ENCODE assay signal across 22 cellular contexts in the genomic region with DNA sequence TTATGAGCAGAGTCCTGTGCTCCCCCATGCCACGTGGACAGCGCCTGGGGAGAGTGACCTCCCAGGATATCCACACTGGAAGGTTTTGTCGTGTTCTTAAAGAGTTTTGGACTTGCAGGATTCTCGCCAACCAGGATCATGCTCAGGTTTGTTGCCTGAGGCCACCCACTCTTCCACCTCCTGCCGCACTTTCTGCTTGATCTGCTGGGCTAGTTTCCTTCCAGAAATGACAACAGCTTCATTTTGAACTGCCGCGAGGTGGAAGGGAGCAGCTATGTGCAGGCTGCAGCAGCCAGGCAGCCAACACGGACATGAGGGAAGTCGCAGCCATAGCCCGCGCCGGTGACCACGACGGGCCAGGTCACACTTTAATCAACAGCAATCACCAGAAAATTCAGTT.
"Had no signal": no experiment of that assay in that cellular context is flagged by ENCODE, and none has a peak within 500 bp of the region (broad histone marks: within the 10 kb centered on the region; RNA-seq: fewer than 3 reads in every experiment).

No MANE protein-coding gene starts in this region.

- H3K27ac ChIP-seq: dorsolateral prefrontal cortex, ovary, psoas muscle, thoracic aorta, tibial nerve, upper lobe of right lung, uterus had no signal

- DNase-seq: dorsolateral prefrontal cortex; effector CD4-positive, alpha-beta T cell; hypothalamus; immature natural killer cell; kidney; natural killer cell; occipital lobe; ovary; posterior cingulate gyrus; psoas muscle; right cardiac atrium; stimulated activated CD4-positive, alpha-beta T cell treated with anti-CD3 and anti-CD28 coated beads, Interleukin-2, amount 100 ng/mL, for 24 hours; stimulated activated CD4-positive, alpha-beta T cell treated with anti-CD3 and anti-CD28 coated beads, Interleukin-4, amount 100 ng/mL, for 24 hours; upper lobe of right lung; uterus had no signal

- H3K4me1 ChIP-seq: psoas muscle, tibial nerve, upper lobe of right lung, uterus had no signal

- H3K27me3 ChIP-seq: dorsolateral prefrontal cortex, ovary, tibial nerve, upper lobe of right lung, uterus had no signal

- H3K4me2 ChIP-seq: smooth muscle cell had no signal

- H3K9me3 ChIP-seq: ovary, psoas muscle, thoracic aorta, tibial nerve, upper lobe of right lung, uterus had no signal

- ATAC-seq: left lobe of liver; natural killer cell; psoas muscle; right cardiac atrium; stimulated activated effector memory CD8-positive, alpha-beta T cell treated with anti-CD3 and anti-CD28 coated beads, Interleukin-12 subunit alpha, Interleukin-12 subunit beta, amount 100 ng/mL, for 72 hours; upper lobe of right lung had no signal

- H3K36me3 ChIP-seq: ovary, thoracic aorta, tibial nerve, upper lobe of right lung, uterus had no signal

- FAIRE-seq: colon, frontal cortex, kidney had no signal

- H3K4me3 ChIP-seq: dorsolateral prefrontal cortex, ovary, psoas muscle, smooth muscle cell, thoracic aorta, tibial nerve, upper lobe of right lung, uterus had no signal
